In the genomic region with DNA sequence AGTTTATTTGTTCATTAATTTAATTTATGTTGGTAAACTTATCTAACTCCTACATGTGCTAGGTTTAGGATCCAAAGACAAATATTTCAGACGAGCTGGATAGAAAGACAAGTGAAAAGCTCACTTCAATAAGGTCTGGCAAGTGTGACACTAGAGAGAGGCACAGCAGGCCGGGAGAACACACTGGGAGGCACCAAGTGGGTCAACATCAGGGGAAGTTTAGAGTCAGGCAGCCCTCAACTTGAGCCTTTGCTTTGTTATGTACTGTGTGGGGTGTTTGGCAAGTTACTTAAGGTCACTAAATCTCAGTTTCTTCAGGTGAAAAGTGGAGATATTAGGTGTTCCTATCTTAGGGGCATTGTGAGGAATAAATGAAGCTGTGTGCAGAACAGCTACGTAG, we compare ENCODE assay signal across 17 cellular contexts.
"Had no signal": no experiment of that assay in that cellular context is flagged by ENCODE, and none has a peak within 500 bp of the region (broad histone marks: within the 10 kb centered on the region; RNA-seq: fewer than 3 reads in every experiment).

No MANE protein-coding gene starts in this region.

- H3K27me3 Mint-ChIP-seq: dendritic cell treated with granulocyte-macrophage colony-stimulating factor and Interleukin-4, amounts not matched to agents 40 ng/mL and 50 ng/mL, for 4 days; type B pancreatic cell had no signal

- H3K36me3 Mint-ChIP-seq: naive thymus-derived CD8-positive, alpha-beta T cell; type B pancreatic cell had no signal

- H3K9me3 ChIP-seq: mucosa of descending colon, neutrophil, right atrium auricular region, sigmoid colon had no signal

- H3K4me2 ChIP-seq: hepatocyte had no signal

- H3K9me3 Mint-ChIP-seq: type B pancreatic cell had no signal

- H3K4me3 Mint-ChIP-seq: dendritic cell treated with granulocyte-macrophage colony-stimulating factor and Interleukin-4, amounts not matched to agents 40 ng/mL and 50 ng/mL, for 4 days; effector memory CD8-positive, alpha-beta T cell; naive thymus-derived CD8-positive, alpha-beta T cell; type B pancreatic cell had no signal

- DNase-seq: effector memory CD8-positive, alpha-beta T cell; foreskin melanocyte; head of caudate nucleus; islet precursor cell; mammary epithelial cell; mucosa of descending colon; naive thymus-derived CD8-positive, alpha-beta T cell; sigmoid colon; small intestine; stimulated activated CD4-positive, alpha-beta T cell treated with anti-CD3 and anti-CD28 coated beads, Interleukin-12 subunit alpha, Interleukin-12 subunit beta, amount 100 ng/mL, for 4 hours; stimulated activated naive CD4-positive, alpha-beta T cell treated with Interleukin-2 at 50 U/mL for 16 hours had no signal

- H3K27me3 ChIP-seq: hepatocyte, neutrophil, right atrium auricular region, sigmoid colon had no signal

- H3K36me3 ChIP-seq: neutrophil, right atrium auricular region, sigmoid colon had no signal

- ATAC-seq: effector memory CD8-positive, alpha-beta T cell; left lobe of liver; mucosa of descending colon; naive thymus-derived CD8-positive, alpha-beta T cell had no signal

- H3K4me1 ChIP-seq: right atrium auricular region, sigmoid colon had no signal

- H3K4me3 ChIP-seq: hepatocyte, mucosa of descending colon, right atrium auricular region, sigmoid colon had no signal

- H3K27ac ChIP-seq: hepatocyte, neutrophil, right atrium auricular region, sigmoid colon had no signal

- H3K27ac Mint-ChIP-seq: dendritic cell treated with granulocyte-macrophage colony-stimulating factor and Interleukin-4, amounts not matched to agents 40 ng/mL and 50 ng/mL, for 4 days; effector memory CD8-positive, alpha-beta T cell; naive thymus-derived CD8-positive, alpha-beta T cell; type B pancreatic cell had no signal
